ENCODE assay signal across 15 cellular contexts in genomic region chr17:9334536-9335446, GRCh38.
"Had no signal": no experiment of that assay in that cellular context is flagged by ENCODE, and none has a peak within 500 bp of the region (broad histone marks: within the 10 kb centered on the region; RNA-seq: fewer than 3 reads in every experiment).

No MANE protein-coding gene starts in this region.

- H3K27me3 ChIP-seq: esophagus squamous epithelium, tibial artery, vagina had no signal

- H3K4me1 Mint-ChIP-seq: activated CD4-positive, alpha-beta T cell treated with anti-CD3 and anti-CD28 coated beads, Interleukin-2, amount 10 ng/mL, durations not matched to agents 24 days and 14 days; activated CD8-positive, alpha-beta memory T cell treated with anti-CD3 and anti-CD28 coated beads, Interleukin-2, amount 10 ng/mL, durations not matched to agents 7 days and 5 days had no signal

- H3K27me3 Mint-ChIP-seq: activated CD4-positive, alpha-beta T cell treated with anti-CD3 and anti-CD28 coated beads, Interleukin-2, amount 10 ng/mL, durations not matched to agents 24 days and 14 days; activated CD8-positive, alpha-beta memory T cell treated with anti-CD3 and anti-CD28 coated beads, Interleukin-2, amount 10 ng/mL, durations not matched to agents 7 days and 5 days; activated naive CD8-positive, alpha-beta T cell; activated T-cell treated with anti-CD3 and anti-CD28 coated beads, Interleukin-2, amount 50 U/mL, for 24 hours had no signal

- H3K4me3 Mint-ChIP-seq: activated CD4-positive, alpha-beta T cell treated with anti-CD3 and anti-CD28 coated beads, Interleukin-2, amount 10 ng/mL, durations not matched to agents 24 days and 14 days; activated CD8-positive, alpha-beta memory T cell treated with anti-CD3 and anti-CD28 coated beads, Interleukin-2, amount 10 ng/mL, durations not matched to agents 7 days and 5 days; activated naive CD8-positive, alpha-beta T cell; activated T-cell treated with anti-CD3 and anti-CD28 coated beads, Interleukin-2, amount 50 U/mL, for 24 hours had no signal

- H3K27ac ChIP-seq: esophagus squamous epithelium, tibial artery, vagina, WERI-Rb-1 had no signal

- H3K4me1 ChIP-seq: esophagus squamous epithelium, tibial artery, vagina had no signal

- H3K36me3 ChIP-seq: esophagus squamous epithelium, vagina, WERI-Rb-1 had no signal

- ATAC-seq: activated CD8-positive, alpha-beta memory T cell treated with anti-CD3 and anti-CD28 coated beads, Interleukin-2, amount 10 ng/mL, durations not matched to agents 7 days and 5 days; left ventricle myocardium superior had no signal

- H3K27ac Mint-ChIP-seq: activated CD4-positive, alpha-beta T cell treated with anti-CD3 and anti-CD28 coated beads, Interleukin-2, amount 10 ng/mL, durations not matched to agents 24 days and 14 days; activated CD8-positive, alpha-beta memory T cell treated with anti-CD3 and anti-CD28 coated beads, Interleukin-2, amount 10 ng/mL, durations not matched to agents 7 days and 5 days; activated naive CD8-positive, alpha-beta T cell; activated T-cell treated with anti-CD3 and anti-CD28 coated beads, Interleukin-2, amount 50 U/mL, for 24 hours had no signal

- DNase-seq: activated CD4-positive, alpha-beta T cell treated with anti-CD3 and anti-CD28 coated beads, Interleukin-2, amount 10 ng/mL, durations not matched to agents 24 days and 14 days; activated CD8-positive, alpha-beta memory T cell treated with anti-CD3 and anti-CD28 coated beads, Interleukin-2, amount 10 ng/mL, durations not matched to agents 7 days and 5 days; activated effector memory CD4-positive, alpha-beta T cell treated with anti-CD3 and anti-CD28 coated beads, Interleukin-2, amount 50 U/mL, for 16 hours; activated T-cell treated with anti-CD3 and anti-CD28 coated beads, Interleukin-2, amount 50 U/mL, for 24 hours; anterior cingulate cortex; esophagus squamous epithelium; foreskin fibroblast; head of caudate nucleus; left ventricle myocardium superior; mesendoderm; T-helper 1 cell; tibial artery; WERI-Rb-1 had no signal

- H3K4me3 ChIP-seq: esophagus squamous epithelium, tibial artery, vagina had no signal
